In genomic region chr7:32893722-32894121, GRCh38 we compare ENCODE assay signal across 12 cellular contexts. TPM values are rescaled to one million over a fixed set of nuclear protein-coding genes. Genes with fewer than 3 reads are reported as not detected.
DNase-seq lines count a peak whose midpoint lies in the region; TF ChIP-seq lines count a peak whose summit lies in the region.
"Had no signal": no experiment of that assay in that cellular context is flagged by ENCODE, and none has a peak within 500 bp of the region (broad histone marks: within the 10 kb centered on the region; RNA-seq: fewer than 3 reads in every experiment).

No MANE protein-coding gene starts in this region.

- H3K27me3 Mint-ChIP-seq in CD8-positive, alpha-beta memory T cell = peaks cover 3 to 5% of the 10 kb centered on the region in 2 donors

- H4K20me1 ChIP-seq in MM.1S (ENCODE audit: insufficient read depth, low read length) = no peaks in the 10 kb centered on the region

- CTCF ChIA-PET in CD8-positive, alpha-beta memory T cell (lab: Charles Lee) = interaction anchor here (2.6 to 8.1 kb wide), 3 partner anchors 11 to 49 kb away, joined by 9 to 62 read pairs (median 36); no protein-coding TSS in a partner anchor

- no peaks in the 10 kb centered on the region for H3K36me3 ChIP-seq in CD8-positive, alpha-beta memory T cell (ENCODE audit: insufficient read depth, low read length)
- H3K36me3 ChIP-seq in MM.1S (replicated peaks; ENCODE audit: insufficient read depth, low read length) = no peaks in the 10 kb centered on the region
- H3K36me3 ChIP-seq in effector memory CD4-positive, alpha-beta T cell (ENCODE audit: control insufficient read depth, insufficient read depth, low read length) = no peaks in the 10 kb centered on the region
- H3K36me3 ChIP-seq in parathyroid adenoma (ENCODE audit: control insufficient read depth, insufficient read depth, low read length) = no peaks in the 10 kb centered on the region
- no peaks in the 10 kb centered on the region for H3K36me3 ChIP-seq in suprapubic skin

- no peak for DNase-seq in CD8-positive, alpha-beta memory T cell
- DNase-seq in MM.1S = no peak
- DNase-seq in effector memory CD4-positive, alpha-beta T cell = no peak
- no peak for DNase-seq in NCI-H345 (lab: John Stamatoyannopoulos, UW)
- no peak for DNase-seq in hepatic stellate cell (ENCODE audit: low spot score)
- no peak for DNase-seq in suprapubic skin (ENCODE audit: low spot score in 2 of 2)
- DNase-seq: activated CD4-positive, alpha-beta T cell treated with anti-CD3 and anti-CD28 coated beads for 48 hours; body of pancreas; HCEC 1CT; NCI-H2227 treated with DMSO at 0.1 percent for 48 hours; SHP77 had no signal

- peak overlapping the region; percentile 10 to 99 (median 93) for H3K4me3 Mint-ChIP-seq in CD8-positive, alpha-beta memory T cell

- WGBS in suprapubic skin = 91% methylated on average over 3 of the region's 3 CpGs

- H3K79me2 ChIP-seq in MM.1S (ENCODE audit: low read length) = peaks cover 22% of the 10 kb centered on the region
- H3K79me2 ChIP-seq in parathyroid adenoma = peaks cover 8% of the 10 kb centered on the region

- H3K9me3 Mint-ChIP-seq in CD8-positive, alpha-beta memory T cell = peaks cover 0 to 5% (median 0%) of the 10 kb centered on the region in 5 donors

- H3K4me1 ChIP-seq in CD8-positive, alpha-beta memory T cell (ENCODE audit: insufficient read depth, low read length) = peaks cover 26% of the 10 kb centered on the region
- H3K4me1 ChIP-seq in MM.1S (ENCODE audit: low read length) (peaks cover 16% of the 10 kb centered on the region), parathyroid adenoma (peaks cover 10% of the 10 kb centered on the region), suprapubic skin (peaks cover 24% of the 10 kb centered on the region)
- H3K4me1 ChIP-seq in effector memory CD4-positive, alpha-beta T cell (ENCODE audit: control insufficient read depth, insufficient read depth, low read length, poor library complexity, severe bottlenecking) = peaks cover 20% of the 10 kb centered on the region

- H2AFZ ChIP-seq in MM.1S (ENCODE audit: low read length) = 0 out of 2 replicates have a peak overlapping the region, but pooled peaks have one; percentile 77
- H2AFZ ChIP-seq in parathyroid adenoma = peak overlapping the region; percentile 98

- peaks cover 0 to 18% (median 0%) of the 10 kb centered on the region in 3 donors for H3K36me3 Mint-ChIP-seq in CD8-positive, alpha-beta memory T cell

- POLR2A ChIA-PET in CD8-positive, alpha-beta memory T cell (lab: Charles Lee) = interaction anchor here (1.3 to 3.5 kb wide), 3 partner anchors 13 to 215 kb away, joined by 3 to 31 read pairs (median 5); partner anchors contain the start of gene RP9

- H3K9me3 ChIP-seq in CD8-positive, alpha-beta memory T cell (ENCODE audit: low read length) = no peaks in the 10 kb centered on the region
- H3K9me3 ChIP-seq in MM.1S (replicated peaks; ENCODE audit: insufficient read depth, low read length) = no peaks in the 10 kb centered on the region
- H3K9me3 ChIP-seq in effector memory CD4-positive, alpha-beta T cell (ENCODE audit: control insufficient read depth, low read length) = no peaks in the 10 kb centered on the region
- no peaks in the 10 kb centered on the region for H3K9me3 ChIP-seq in parathyroid adenoma (ENCODE audit: control insufficient read depth, low read length)
- no peaks in the 10 kb centered on the region for H3K9me3 ChIP-seq in suprapubic skin
- H3K9me3 ChIP-seq: body of pancreas had no signal

- peaks cover 28% of the 10 kb centered on the region for H3F3A ChIP-seq in MM.1S (ENCODE audit: insufficient read depth, low read length)

- no peaks in the 10 kb centered on the region for H3K27me3 ChIP-seq in CD8-positive, alpha-beta memory T cell (ENCODE audit: insufficient read depth, low read length, poor library complexity, severe bottlenecking)
- no peaks in the 10 kb centered on the region for H3K27me3 ChIP-seq in MM.1S (replicated peaks; ENCODE audit: insufficient read depth, low read length)
- H3K27me3 ChIP-seq in effector memory CD4-positive, alpha-beta T cell (replicated peaks; ENCODE audit: control insufficient read depth, insufficient read depth, low read length, poor library complexity, severe bottlenecking) = no peaks in the 10 kb centered on the region
- no peaks in the 10 kb centered on the region for H3K27me3 ChIP-seq in parathyroid adenoma (ENCODE audit: control insufficient read depth, insufficient read depth, low read length)
- no peaks in the 10 kb centered on the region for H3K27me3 ChIP-seq in suprapubic skin
- H3K27me3 ChIP-seq: body of pancreas had no signal

- H3K9ac ChIP-seq in MM.1S (ENCODE audit: low read length) (no peak overlapping the region), parathyroid adenoma (no peak overlapping the region)

- H3K4me2 ChIP-seq in MM.1S (ENCODE audit: low read depth, low read length) = no peak overlapping the region
- H3K4me2 ChIP-seq in parathyroid adenoma (ENCODE audit: low read length) = no peak overlapping the region

- no peak overlapping the region for H3K27ac ChIP-seq in CD8-positive, alpha-beta memory T cell (ENCODE audit: low read depth, low read length)
- H3K27ac ChIP-seq in MM.1S (ENCODE audit: low read length) = no peak overlapping the region
- H3K27ac ChIP-seq in effector memory CD4-positive, alpha-beta T cell (ENCODE audit: insufficient read depth, low read length, poor library complexity, severe bottlenecking) = peak overlapping the region; percentile 97
- peak overlapping the region; percentile 98 for H3K27ac ChIP-seq in parathyroid adenoma
- H3K27ac ChIP-seq in suprapubic skin = no peak overlapping the region

- H3K27ac Mint-ChIP-seq in CD8-positive, alpha-beta memory T cell = peak overlapping the region; percentile 97 to 100 (median 99)

- no peak for TF ChIP-seq EP300 in suprapubic skin (IDR thresholded peaks at IDR 0.05)

- TF ChIP-seq CTCF in MM.1S (IDR thresholded peaks at IDR 0.05; ENCODE audit: low read length) (no peak), parathyroid adenoma (IDR thresholded peaks at IDR 0.05) (no peak), suprapubic skin (IDR thresholded peaks at IDR 0.05) (no peak)

- H3K4me1 Mint-ChIP-seq in CD8-positive, alpha-beta memory T cell = peaks cover 23 to 35% (median 34%) of the 10 kb centered on the region in 3 donors

- H3K9me2 ChIP-seq in MM.1S (replicated peaks; ENCODE audit: insufficient read depth, low read length) = no peaks in the 10 kb centered on the region

- no peak for TF ChIP-seq POLR2A in suprapubic skin (IDR thresholded peaks at IDR 0.05)

- no peak overlapping the region for H3K4me3 ChIP-seq in CD8-positive, alpha-beta memory T cell (ENCODE audit: low read length)
- no peak overlapping the region for H3K4me3 ChIP-seq in MM.1S (ENCODE audit: low read length)
- H3K4me3 ChIP-seq in effector memory CD4-positive, alpha-beta T cell (ENCODE audit: insufficient read depth, low read depth, low read length, poor library complexity, severe bottlenecking) = no peak overlapping the region
- H3K4me3 ChIP-seq in parathyroid adenoma (ENCODE audit: low read depth, low read length) = no peak overlapping the region
- H3K4me3 ChIP-seq in suprapubic skin = no peak overlapping the region
- H3K4me3 ChIP-seq: body of pancreas had no signal

RNA-seq across cellular contexts. Expression of gene KBTBD2, which starts 2.2 kb away (rescaled TPM):
- 10 to 100 TPM; 21.8 to 24.2 TPM for total RNA-seq in CD8-positive, alpha-beta memory T cell
- polyA plus RNA-seq in CD8-positive, alpha-beta memory T cell = 21.9 TPM
- total RNA-seq in suprapubic skin = 10 to 100 TPM; 23.4 to 35.9 (median 30.8) TPM

Comparison
In these comparisons a context has a peak if more than half of its experiments do, and no peak if none do; other contexts are left out.
1. H3K27ac ChIP-seq: peak in effector memory CD4-positive, alpha-beta T cell (single experiment) and parathyroid adenoma (single experiment); none in CD8-positive, alpha-beta memory T cell (single experiment), MM.1S (single experiment) and suprapubic skin (single experiment).